In genomic region chr17:77387891-77388290, GRCh38 we compare ENCODE assay signal across 9 cellular contexts.
A peak's percentile ranks its signal among the peaks of the same experiment; 100 is the strongest.
DNase-seq lines count a peak whose midpoint lies in the region; ATAC-seq and TF ChIP-seq lines count a peak whose summit lies in the region.
"Had no signal": no experiment of that assay in that cellular context is flagged by ENCODE, and none has a peak within 500 bp of the region (broad histone marks: within the 10 kb centered on the region; RNA-seq: fewer than 3 reads in every experiment).

No MANE protein-coding gene starts in this region.

- WGBS in right cardiac atrium, result 55% methylated on average over 14 of the region's 14 CpGs
- 59 to 78% (median 68%) methylated on average over 14 of the region's 14 CpGs for WGBS in psoas muscle, 3 donors

- H3K9me3 ChIP-seq in CD4-positive, alpha-beta T cell (ENCODE audit: control insufficient read depth, low read length), result no peaks in the 10 kb centered on the region
- H3K9me3 ChIP-seq in right cardiac atrium (ENCODE audit: control insufficient read depth, low read length), result no peaks in the 10 kb centered on the region
- H3K9me3 ChIP-seq in psoas muscle, result no peaks in the 10 kb centered on the region

- peaks cover 92% of the 10 kb centered on the region for H3K4me1 Mint-ChIP-seq in CD4-positive, alpha-beta T cell (ENCODE audit: low read depth)

- peak overlapping the region; percentile 59 for H3K4me3 Mint-ChIP-seq in CD4-positive, alpha-beta T cell

- H3K36me3 ChIP-seq in psoas muscle (ENCODE audit: insufficient read depth in 1 of 2, low read depth in 1 of 2), result no peaks in the 10 kb centered on the region

- peaks cover 23% of the 10 kb centered on the region for H3K36me3 Mint-ChIP-seq in CD4-positive, alpha-beta T cell (ENCODE audit: low read depth)

- H3K27me3 ChIP-seq in CD4-positive, alpha-beta T cell (ENCODE audit: control insufficient read depth, insufficient read depth, low read length), result no peaks in the 10 kb centered on the region
- no peaks in the 10 kb centered on the region for H3K27me3 ChIP-seq in right cardiac atrium (ENCODE audit: control insufficient read depth, insufficient read depth)
- H3K27me3 ChIP-seq in psoas muscle (ENCODE audit: insufficient read depth in 3 of 3, low read length in 2 of 3), result no peaks in the 10 kb centered on the region

- H3K4me1 ChIP-seq in right cardiac atrium (ENCODE audit: control insufficient read depth, insufficient read depth, low read length) (peaks cover 67% of the 10 kb centered on the region), psoas muscle (peaks cover 80% of the 10 kb centered on the region)

- H3K27me3 Mint-ChIP-seq in CD4-positive, alpha-beta T cell, result no peaks in the 10 kb centered on the region

- TF ChIP-seq CTCF in CD4-positive, alpha-beta T cell (IDR thresholded peaks at IDR 0.05), result no peak
- TF ChIP-seq CTCF in RWPE1 (conservative IDR thresholded peaks at IDR 0.05; ENCODE audit: low read depth) (no peak), psoas muscle (IDR thresholded peaks at IDR 0.05) (no peak)

- H3K4me3 ChIP-seq in right cardiac atrium (ENCODE audit: low read length), result no peak overlapping the region
- peak overlapping the region; percentile 47 for H3K4me3 ChIP-seq in psoas muscle

- H3K27ac Mint-ChIP-seq in CD4-positive, alpha-beta T cell, result peak overlapping the region; percentile 90

- intact Hi-C loops in CD4-positive, alpha-beta T cell (cut with DNase I, micrococcal nuclease), result no loop called here
- intact Hi-C loops in right cardiac atrium (cut with DNase I) (no loop called here), psoas muscle (cut with DNase I) (loop anchor here in 1 of 2 donors (5.0 kb wide), 1 partner anchor 34 kb away; no protein-coding TSS in a partner anchor)

- no peak overlapping the region for H3K27ac ChIP-seq in CD4-positive, alpha-beta T cell (ENCODE audit: low read depth, low read length)
- H3K27ac ChIP-seq in RWPE1, result peak overlapping the region; percentile 91
- H3K27ac ChIP-seq in right cardiac atrium (ENCODE audit: low read length), result peak overlapping the region; percentile 40
- H3K27ac ChIP-seq in psoas muscle, result peak overlapping the region; percentile 48

- CTCF ChIA-PET in CD4-positive, alpha-beta T cell (lab: Charles Lee), result interaction anchor here (0.7 to 2.6 kb wide), 3 partner anchors 12 to 843 kb away, joined by 3 to 26 read pairs (median 6); no protein-coding TSS in a partner anchor
- CTCF ChIA-PET in RWPE1 (lab: Yijun Ruan, JAX), result no interaction called here

- POLR2A ChIA-PET in CD4-positive, alpha-beta T cell (lab: Charles Lee), result interaction anchor here (1.3 to 5.4 kb wide), 7 partner anchors 12 to 571 kb away, joined by 4 to 74 read pairs (median 10); partner anchors contain the start of gene TNRC6C
- POLR2A ChIA-PET in RWPE1 (lab: Yijun Ruan, JAX; ENCODE audit: low non-redundant PET), result interaction anchor here (0.7 kb wide), 1 partner anchor 571 kb away, joined by 9 read pairs; the partner anchor contains the start of gene TNRC6C

- no peak for ATAC-seq in CD4-positive, alpha-beta T cell (ENCODE audit: poor library complexity)
- ATAC-seq in right cardiac atrium (no peak), psoas muscle (no peak), GM21390 (IDR thresholded peaks at IDR 0.05; ENCODE audit: unreplicated experiment) (no peak)

- DNase-seq in CD4-positive, alpha-beta T cell, result no peak
- DNase-seq in RWPE1 (ENCODE audit: low spot score) (no peak), right cardiac atrium (peak in 1 of 3 donors; percentile 57), psoas muscle (no peak), EL (no peak), iPS-NIHi7 (ENCODE audit: extremely low spot score) (no peak), NCI-H1694 treated with DMSO at 0.1 percent for 48 hours (lab: John Stamatoyannopoulos, UW) (no peak)
- DNase-seq: NCI-H2107 had no signal

- no peaks in the 10 kb centered on the region for H3K9me3 Mint-ChIP-seq in CD4-positive, alpha-beta T cell
